Comparison of ENCODE assay signal across 8 cellular contexts in the genomic region with DNA sequence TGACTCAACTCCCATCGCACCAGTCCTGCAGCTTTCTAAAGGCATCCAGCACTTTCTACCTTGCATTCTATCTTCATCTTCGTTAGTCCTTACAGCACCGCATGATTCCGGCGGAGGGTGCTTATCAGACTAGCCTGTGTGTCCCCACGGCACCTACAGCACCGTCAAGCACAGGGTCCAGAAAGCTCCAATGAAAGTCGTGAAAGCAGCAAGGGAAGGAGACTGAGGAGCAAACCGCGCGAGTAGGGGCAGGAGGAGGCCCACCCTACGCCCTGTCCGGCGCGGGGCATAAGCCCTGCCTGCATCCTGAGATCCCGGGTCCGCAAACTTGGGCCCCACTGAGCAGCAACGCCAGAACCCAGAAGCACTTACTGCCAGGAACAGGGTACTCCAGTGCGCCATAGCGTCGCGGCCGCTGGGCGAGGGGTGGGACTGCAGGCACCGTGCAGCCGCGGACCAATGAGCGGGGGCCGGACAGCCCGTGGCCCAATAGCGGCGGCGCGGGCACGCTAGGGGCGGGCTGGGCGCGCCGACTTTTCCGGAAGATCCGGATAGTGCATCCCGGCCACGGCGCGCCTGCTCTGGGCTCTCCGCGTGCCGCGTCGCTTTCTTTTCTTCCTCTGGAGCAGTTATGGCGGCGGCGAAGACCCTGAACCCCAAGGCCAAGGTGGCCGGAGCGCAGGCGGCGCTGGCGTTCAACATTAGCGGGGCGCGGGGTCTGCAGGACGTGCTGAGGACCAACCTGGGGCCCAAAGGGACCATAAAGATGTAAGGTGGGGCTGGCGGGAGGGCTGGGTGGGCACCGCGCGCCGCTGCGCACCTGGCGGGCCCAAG.
DNase-seq lines count a peak whose midpoint lies in the region; ATAC-seq, FAIRE-seq and TF ChIP-seq lines count a peak whose summit lies in the region.

No MANE protein-coding gene starts in this region.

- H3K4me1 ChIP-seq in astrocyte (ENCODE audit: insufficient read depth, low read length): peaks cover 4% of the 10 kb centered on the region
- peaks cover 13% of the 10 kb centered on the region for H3K4me1 ChIP-seq in hepatocyte (ENCODE audit: insufficient read depth)

- H3K9me2 ChIP-seq in hepatocyte (replicated peaks; ENCODE audit: insufficient read depth): no peaks in the 10 kb centered on the region

- peak overlapping the region; percentile 77 for H3K27ac Mint-ChIP-seq in astrocyte (ENCODE audit: unreplicated experiment)

- H3K4me2 ChIP-seq in astrocyte (ENCODE audit: low read length) (peak overlapping the region; percentile 94), hepatocyte (peak overlapping the region; percentile 83)

- H3K27me3 Mint-ChIP-seq in astrocyte (ENCODE audit: low read depth, unreplicated experiment): no peaks in the 10 kb centered on the region

- H4K20me1 ChIP-seq in astrocyte (ENCODE audit: insufficient read depth, low read length) (no peaks in the 10 kb centered on the region), hepatocyte (ENCODE audit: insufficient read depth, poor library complexity, severe bottlenecking) (no peaks in the 10 kb centered on the region)

- peak; percentile 85 for DNase-seq in NCI-H2029 (lab: John Stamatoyannopoulos, UW)
- DNase-seq in T-helper 22 cell (ENCODE audit: low read depth): peak; percentile 79
- peak; percentile 78 for DNase-seq in astrocyte (ENCODE audit: low read depth)
- DNase-seq in hepatocyte (ENCODE audit: low spot score): peak; percentile 96
- peak; percentile 97 for DNase-seq in retina
- no peak for DNase-seq in cortex of kidney (lab: John Stamatoyannopoulos, UW)

- peaks cover 51% of the 10 kb centered on the region for H3K79me2 ChIP-seq in astrocyte (ENCODE audit: insufficient read depth, low read length)
- H3K79me2 ChIP-seq in hepatocyte: peaks cover 73% of the 10 kb centered on the region

- H3K9me3 ChIP-seq in astrocyte (ENCODE audit: insufficient read depth, low read depth, low read length): no peaks in the 10 kb centered on the region
- H3K9me3 ChIP-seq in hepatocyte (ENCODE audit: low read depth): no peaks in the 10 kb centered on the region

- H3K27ac ChIP-seq in astrocyte (ENCODE audit: low read depth, low read length) (peak overlapping the region; percentile 69), hepatocyte (peak overlapping the region; percentile 91)

- H3K4me3 ChIP-seq in astrocyte (ENCODE audit: insufficient read depth, low read depth, low read length) (peak overlapping the region; percentile 98), hepatocyte (peak overlapping the region; percentile 90)

- no peaks in the 10 kb centered on the region for H3K36me3 Mint-ChIP-seq in astrocyte (ENCODE audit: low read depth, unreplicated experiment)

- under 1% methylated on average over 62 of the region's 69 CpGs for WGBS in hepatocyte (ENCODE audit: low lambda C conversion rate, missing lambda C conversion rate)

- H3K27me3 ChIP-seq in astrocyte (ENCODE audit: insufficient read depth, low read length) (no peaks in the 10 kb centered on the region), hepatocyte (no peaks in the 10 kb centered on the region)

- peaks cover 6% of the 10 kb centered on the region for H3K4me1 Mint-ChIP-seq in astrocyte (ENCODE audit: low read depth, unreplicated experiment)

- no peaks in the 10 kb centered on the region for H3K9me3 Mint-ChIP-seq in astrocyte (ENCODE audit: unreplicated experiment)

- peaks cover 6% of the 10 kb centered on the region for H3K36me3 ChIP-seq in astrocyte (ENCODE audit: insufficient read depth, low read length)
- H3K36me3 ChIP-seq in hepatocyte (replicated peaks; ENCODE audit: insufficient read depth, low read depth): no peaks in the 10 kb centered on the region

- TF ChIP-seq CTCF in astrocyte (IDR thresholded peaks at IDR 0.05; ENCODE audit: insufficient read depth, low read depth, low read length): no peak
- no peak for TF ChIP-seq CTCF in hepatocyte (IDR thresholded peaks at IDR 0.05; ENCODE audit: poor library complexity)

- FAIRE-seq in astrocyte (lab: Jason Lieb, UNC): no peak

- H2AFZ ChIP-seq in astrocyte (ENCODE audit: low read depth, low read length): peak overlapping the region; percentile 97
- peak overlapping the region; percentile 86 for H2AFZ ChIP-seq in hepatocyte

- ATAC-seq in GM18517 (IDR thresholded peaks at IDR 0.05; ENCODE audit: unreplicated experiment): peak; percentile 93
- ATAC-seq in HG03025 (IDR thresholded peaks at IDR 0.05; ENCODE audit: low FRiP score, unreplicated experiment): peak; percentile 99

- H3K9ac ChIP-seq in astrocyte (ENCODE audit: low read length): peak overlapping the region; percentile 90

- H3K4me3 Mint-ChIP-seq in astrocyte (ENCODE audit: unreplicated experiment): peak overlapping the region; percentile 96
